32 cellular contexts compared by ENCODE assay signal in genomic region chr1:25847929-25848328, GRCh38. TPM values are rescaled to one million over a fixed set of nuclear protein-coding genes. Genes with fewer than 3 reads are reported as not detected.
"Had no signal": no experiment of that assay in that cellular context is flagged by ENCODE, and none has a peak within 500 bp of the region (broad histone marks: within the 10 kb centered on the region; RNA-seq: fewer than 3 reads in every experiment).

No MANE protein-coding gene starts in this region.

- H3K9me3 Mint-ChIP-seq: immature natural killer cell; natural killer cell; nephron progenitor cell; neural progenitor cell; stimulated activated memory B cell treated with anti-CD40 and anti-IgM and Interleukin-4, amounts not matched to agents 10 μg/mL and 1 μg/mL and 100 μg/mL, for 72 hours had no signal

- H3K27ac ChIP-seq: left lung, lower lobe of right lung, neural progenitor cell, neutrophil, parathyroid adenoma, right atrium auricular region, right lobe of liver, stomach, testis, thyroid gland, transverse colon, upper lobe of left lung, vagina had no signal

- H3K36me3 ChIP-seq: left lung, lower lobe of right lung, neural progenitor cell, neutrophil, right atrium auricular region, right lobe of liver, stomach, thyroid gland, transverse colon, upper lobe of left lung, vagina had no signal

- H3K27ac Mint-ChIP-seq: immature natural killer cell; mesothelial cell of epicardium; naive B cell; natural killer cell; nephron progenitor cell; stimulated activated memory B cell treated with anti-CD40 and anti-IgM and Interleukin-4, amounts not matched to agents 10 μg/mL and 1 μg/mL and 100 μg/mL, for 72 hours had no signal

- ATAC-seq: left colon; left lung; lower lobe of right lung; natural killer cell; right lobe of liver; stimulated activated memory B cell treated with anti-CD40 and anti-IgM and Interleukin-4, amounts not matched to agents 10 μg/mL and 1 μg/mL and 100 μg/mL, for 72 hours; stimulated activated naive CD8-positive, alpha-beta T cell treated with anti-CD3 and anti-CD28 coated beads, Interleukin-15, Interleukin-2, amounts not matched to agents 100 U/mL and 50 U/mL, for 24 hours had no signal

- H3K9me3 ChIP-seq: left lung, lower lobe of right lung, neutrophil, right atrium auricular region, right lobe of liver, stomach, testis, thyroid gland, transverse colon, upper lobe of left lung, vagina had no signal

- H3K27me3 Mint-ChIP-seq: naive B cell; stimulated activated memory B cell treated with anti-CD40 and anti-IgM and Interleukin-4, amounts not matched to agents 10 μg/mL and 1 μg/mL and 100 μg/mL, for 72 hours had no signal

- DNase-seq: hypothalamus; immature natural killer cell; kidney; left colon; left lung; lower lobe of right lung; mammary epithelial cell; mesenchymal stem cell; naive B cell; natural killer cell; nephron progenitor cell; occipital lobe; right lobe of liver; stimulated activated CD4-positive, alpha-beta T cell treated with anti-CD3 and anti-CD28 coated beads, Interleukin-1b, Interleukin-23, amount 100 ng/mL, for 48 hours; stimulated activated CD4-positive, alpha-beta T cell treated with anti-CD3 and anti-CD28 coated beads, Interleukin-2, amount 100 ng/mL, for 48 hours; stimulated activated CD4-positive, alpha-beta T cell treated with anti-CD3 and anti-CD28 coated beads, Interleukin-4, amount 100 ng/mL, for 4 hours; stimulated activated CD8-positive, alpha-beta memory T cell treated with anti-CD3 and anti-CD28 coated beads, Interleukin-4, amount 100 ng/mL, for 48 hours; stimulated activated naive CD8-positive, alpha-beta T cell treated with anti-CD3 and anti-CD28 coated beads, Interleukin-15, Interleukin-2, amounts not matched to agents 100 U/mL and 50 U/mL, for 24 hours; stomach; thyroid gland; transverse colon; upper lobe of left lung had no signal

- H3K4me3 Mint-ChIP-seq: immature natural killer cell; mesothelial cell of epicardium; naive B cell; natural killer cell; nephron progenitor cell; neural progenitor cell; stimulated activated memory B cell treated with anti-CD40 and anti-IgM and Interleukin-4, amounts not matched to agents 10 μg/mL and 1 μg/mL and 100 μg/mL, for 72 hours had no signal

- H3K27me3 ChIP-seq: left lung, neural progenitor cell, neutrophil, right atrium auricular region, right lobe of liver, stomach, testis, thyroid gland, transverse colon, upper lobe of left lung, vagina had no signal

- H3K4me3 ChIP-seq: left lung, lower lobe of right lung, neural progenitor cell, right atrium auricular region, right lobe of liver, smooth muscle cell, stomach, testis, thyroid gland, transverse colon, upper lobe of left lung, vagina had no signal

- H3K9ac ChIP-seq: neural progenitor cell, parathyroid adenoma had no signal

- H3K36me3 Mint-ChIP-seq: immature natural killer cell; naive B cell; natural killer cell; neural progenitor cell; stimulated activated memory B cell treated with anti-CD40 and anti-IgM and Interleukin-4, amounts not matched to agents 10 μg/mL and 1 μg/mL and 100 μg/mL, for 72 hours had no signal

- H3K4me1 Mint-ChIP-seq: immature natural killer cell, mesothelial cell of epicardium, natural killer cell had no signal

- H3K4me1 ChIP-seq: left lung, lower lobe of right lung, neural progenitor cell, parathyroid adenoma, right atrium auricular region, right lobe of liver, stomach, testis, thyroid gland, transverse colon, upper lobe of left lung, vagina had no signal

RNA-seq across cellular contexts. Expression of gene AUNIP, which starts 11.3 kb away (rescaled TPM):
- total RNA-seq: lower lobe of right lung, posterior vena cava, right atrium auricular region, thyroid gland had no signal
